24 cellular contexts compared by ENCODE assay signal in the genomic region with DNA sequence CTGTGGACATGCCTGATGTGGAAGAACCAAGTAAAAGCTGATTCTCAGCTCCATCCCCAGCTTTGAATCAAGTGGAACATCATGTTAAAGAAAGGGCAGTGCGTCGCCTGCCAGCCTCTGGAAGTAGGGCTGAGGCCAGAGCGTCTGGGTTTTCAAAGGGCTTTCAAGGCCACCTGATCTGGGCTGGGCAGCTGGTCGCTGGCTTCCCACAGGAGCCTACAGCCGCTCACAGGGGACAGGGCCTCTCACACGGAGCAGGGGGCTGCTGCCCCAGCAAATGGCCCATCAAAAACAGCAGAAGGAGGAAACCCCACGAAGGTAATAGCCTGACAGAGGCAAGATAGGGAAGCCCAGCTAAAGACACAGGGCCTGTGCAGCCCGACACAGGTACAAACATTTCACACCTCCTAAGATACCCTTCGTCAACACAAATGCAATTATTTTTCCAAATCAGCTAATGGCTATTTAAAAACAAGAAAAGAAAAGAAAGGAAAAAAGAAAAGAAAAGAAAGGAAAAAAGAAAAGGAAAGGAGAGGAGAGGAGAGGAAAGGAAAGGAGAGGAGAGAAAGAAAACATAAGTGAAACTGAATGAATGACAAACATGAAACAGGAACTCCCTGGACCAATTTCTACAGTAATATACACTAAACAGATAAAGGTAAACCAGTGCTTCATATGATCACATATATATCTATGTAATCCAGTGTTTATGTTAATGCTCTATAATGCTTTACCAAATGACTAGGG. TPM values are rescaled to one million over a fixed set of nuclear protein-coding genes. Genes with fewer than 3 reads are reported as not detected.
DNase-seq lines count a peak whose midpoint lies in the region; TF ChIP-seq lines count a peak whose summit lies in the region.
"Had no signal": no experiment of that assay in that cellular context is flagged by ENCODE, and none has a peak within 500 bp of the region (broad histone marks: within the 10 kb centered on the region; RNA-seq: fewer than 3 reads in every experiment).

No MANE protein-coding gene starts in this region.

- H3K4me3 ChIP-seq in ACC112 (ENCODE audit: low read depth, low read length) (no peak overlapping the region), osteoblast (ENCODE audit: insufficient read depth, low read length) (no peak overlapping the region)
- H3K4me3 ChIP-seq: gastrocnemius medialis, SJSA1 had no signal

- H3K4me2 ChIP-seq in osteoblast (ENCODE audit: insufficient read depth, low read length): peak overlapping the region; percentile 6

- H3K27ac ChIP-seq in ACC112 (ENCODE audit: low read depth, low read length): peak overlapping the region; percentile 66
- peak overlapping the region; percentile 33 for H3K27ac ChIP-seq in osteoblast (ENCODE audit: low read depth, low read length)
- H3K27ac ChIP-seq in caudate nucleus (ENCODE audit: low read depth, low read length): no peak overlapping the region
- H3K27ac ChIP-seq: SJSA1 had no signal

- peaks cover 7% of the 10 kb centered on the region for H3K27me3 Mint-ChIP-seq in HFFc6 (ENCODE audit: insufficient read depth)
- H3K27me3 Mint-ChIP-seq in endothelial cell (ENCODE audit: unreplicated experiment): no peaks in the 10 kb centered on the region
- H3K27me3 Mint-ChIP-seq: activated B cell treated with CpG ODN at 0.5 μM for 24 hours; activated CD4-positive, alpha-beta memory T cell treated with anti-CD3 and anti-CD28 coated beads, Interleukin-2, amount 10 ng/mL, durations not matched to agents 7 days and 5 days; activated naive CD4-positive, alpha-beta T cell treated with anti-CD3 and anti-CD28 coated beads, Interleukin-2, amount 10 ng/mL, durations not matched to agents 7 days and 5 days; CD4-positive, alpha-beta T cell had no signal

- no peaks in the 10 kb centered on the region for H3K9me3 ChIP-seq in osteoblast (ENCODE audit: low read depth, low read length)
- H3K9me3 ChIP-seq: gastrocnemius medialis, SJSA1 had no signal

- DNase-seq in HFFc6 (no peak), endothelial cell (ENCODE audit: low spot score) (no peak), osteoblast (ENCODE audit: insufficient read length, low spot score, missing footprints) (peak; percentile 38), caudate nucleus (lab: John Stamatoyannopoulos, UW) (no peak), SHP77 (lab: John Stamatoyannopoulos, UW) (no peak), LoVo (ENCODE audit: low spot score) (no peak), NCI-H128 (lab: John Stamatoyannopoulos, UW; ENCODE audit: unreplicated experiment) (no peak)
- DNase-seq: activated B cell treated with CpG ODN at 0.5 μM for 24 hours; activated CD4-positive, alpha-beta memory T cell treated with anti-CD3 and anti-CD28 coated beads, Interleukin-2, amount 10 ng/mL, durations not matched to agents 7 days and 5 days; anterior cingulate cortex; CD4-positive, alpha-beta T cell; gastrocnemius medialis; KG1; kidney glomerular epithelial cell; MV-4-11; NCI-H1694 treated with DMSO at 0.1 percent for 48 hours; NCI-H748 treated with DMSO at 0.1 percent for 48 hours; OCI-M1; retina had no signal

- peaks cover 81% of the 10 kb centered on the region for H4K20me1 ChIP-seq in osteoblast (ENCODE audit: insufficient read depth, low read length)

- H2AFZ ChIP-seq in ACC112 (ENCODE audit: low read length, unreplicated experiment) (no peak overlapping the region), osteoblast (ENCODE audit: low read length) (no peak overlapping the region)

- TF ChIP-seq CTCF in HFFc6 (IDR thresholded peaks at IDR 0.05): no peak
- TF ChIP-seq CTCF in endothelial cell (IDR thresholded peaks at IDR 0.05; ENCODE audit: unreplicated experiment): no peak
- no peak for TF ChIP-seq CTCF in osteoblast (IDR thresholded peaks at IDR 0.05; ENCODE audit: extremely low read depth, low read depth, low read length)

- H3K9me3 Mint-ChIP-seq in HFFc6 (peaks cover 5% of the 10 kb centered on the region), endothelial cell (ENCODE audit: unreplicated experiment) (no peaks in the 10 kb centered on the region)
- H3K9me3 Mint-ChIP-seq: CD4-positive, alpha-beta T cell; T-helper 2 cell treated with Interferon-gamma antibody and Interleukin-4, amounts not matched to agents 5 μg/mL and 100 μg/mL, for 36 hours had no signal

- peak overlapping the region; percentile 70 for H3K27ac Mint-ChIP-seq in HFFc6
- peak overlapping the region; percentile 33 for H3K27ac Mint-ChIP-seq in endothelial cell (ENCODE audit: unreplicated experiment)
- H3K27ac Mint-ChIP-seq: activated B cell treated with CpG ODN at 0.5 μM for 24 hours; activated CD4-positive, alpha-beta memory T cell treated with anti-CD3 and anti-CD28 coated beads, Interleukin-2, amount 10 ng/mL, durations not matched to agents 7 days and 5 days; activated naive CD4-positive, alpha-beta T cell treated with anti-CD3 and anti-CD28 coated beads, Interleukin-2, amount 10 ng/mL, durations not matched to agents 7 days and 5 days; CD4-positive, alpha-beta T cell; T-helper 2 cell treated with Interferon-gamma antibody and Interleukin-4, amounts not matched to agents 5 μg/mL and 100 μg/mL, for 36 hours had no signal

- no peak overlapping the region for H3K4me3 Mint-ChIP-seq in HFFc6
- no peak overlapping the region for H3K4me3 Mint-ChIP-seq in endothelial cell (ENCODE audit: unreplicated experiment)
- H3K4me3 Mint-ChIP-seq: activated B cell treated with CpG ODN at 0.5 μM for 24 hours; activated CD4-positive, alpha-beta memory T cell treated with anti-CD3 and anti-CD28 coated beads, Interleukin-2, amount 10 ng/mL, durations not matched to agents 7 days and 5 days; activated naive CD4-positive, alpha-beta T cell treated with anti-CD3 and anti-CD28 coated beads, Interleukin-2, amount 10 ng/mL, durations not matched to agents 7 days and 5 days; CD4-positive, alpha-beta T cell; T-helper 2 cell treated with Interferon-gamma antibody and Interleukin-4, amounts not matched to agents 5 μg/mL and 100 μg/mL, for 36 hours had no signal

- H3K36me3 Mint-ChIP-seq in HFFc6 (ENCODE audit: low read depth): peaks cover 63% of the 10 kb centered on the region
- peaks cover 48% of the 10 kb centered on the region for H3K36me3 Mint-ChIP-seq in endothelial cell (ENCODE audit: low read depth, unreplicated experiment)

- H3K4me1 Mint-ChIP-seq in HFFc6 (ENCODE audit: low read depth): peaks cover 70% of the 10 kb centered on the region
- H3K4me1 Mint-ChIP-seq in endothelial cell (ENCODE audit: unreplicated experiment): peaks cover 25% of the 10 kb centered on the region

- H3K36me3 ChIP-seq in ACC112 (ENCODE audit: insufficient read depth, low read length) (peaks cover 44% of the 10 kb centered on the region), osteoblast (ENCODE audit: insufficient read depth, low read length) (peaks cover 65% of the 10 kb centered on the region)

- H3K79me2 ChIP-seq in ACC112 (ENCODE audit: control insufficient read depth, insufficient read depth, low read length, unreplicated experiment) (peaks cover 88% of the 10 kb centered on the region), osteoblast (ENCODE audit: insufficient read depth, low read length) (peaks cover 97% of the 10 kb centered on the region)

- H3K4me1 ChIP-seq in ACC112 (ENCODE audit: control insufficient read depth, insufficient read depth, low read length, unreplicated experiment) (peaks cover 34% of the 10 kb centered on the region), osteoblast (ENCODE audit: insufficient read depth, low read length) (peaks cover 38% of the 10 kb centered on the region)

- H3K27me3 ChIP-seq in ACC112 (ENCODE audit: insufficient read depth, low read length) (no peaks in the 10 kb centered on the region), osteoblast (ENCODE audit: insufficient read depth, low read length) (no peaks in the 10 kb centered on the region)
- H3K27me3 ChIP-seq: gastrocnemius medialis, SJSA1 had no signal

RNA-seq across cellular contexts. Expression of gene RRBP1, which starts 24.8 kb away (rescaled TPM):
- 100 to 1,000 TPM; 273 to 331 (median 317) TPM for total RNA-seq in HFFc6 (2021; fragmentation: NEBNext Ultra II Directional; extraction: Animal tissue kit (Norgen Biotek cat#: 25700))
- total RNA-seq in endothelial cell (ENCODE audit: unreplicated experiment): 179 TPM
- total RNA-seq in osteoblast: 122 and 126 TPM in 2 replicates

RNA-seq across cellular contexts. Expression of gene BANF2, which starts 42.5 kb away (rescaled TPM):
- total RNA-seq in HFFc6 (2021; fragmentation: NEBNext Ultra II Directional; extraction: Animal tissue kit (Norgen Biotek cat#: 25700)): not detected
- total RNA-seq in endothelial cell (ENCODE audit: unreplicated experiment) (not detected), osteoblast (not detected in 2 replicates)
- total RNA-seq: activated B cell treated with CpG ODN at 0.5 μM for 24 hours; activated CD4-positive, alpha-beta memory T cell treated with anti-CD3 and anti-CD28 coated beads, Interleukin-2, amount 10 ng/mL, durations not matched to agents 7 days and 5 days; CD4-positive, alpha-beta T cell; esophagus mucosa; gastrocnemius medialis; SJSA1 had no signal
